ENCODE assay signal across 1 cellular context in genomic region chr19:45276284-45276687, GRCh38.
TF ChIP-seq lines count a peak whose summit lies in the region.

No MANE protein-coding gene starts in this region.

TF ChIP-seq in HepG2, 621 proteins besides CTCF, POLR2A, EP300 and RAD21 (continued from another document and continues in another):
- TF ChIP-seq, protein P1, sequence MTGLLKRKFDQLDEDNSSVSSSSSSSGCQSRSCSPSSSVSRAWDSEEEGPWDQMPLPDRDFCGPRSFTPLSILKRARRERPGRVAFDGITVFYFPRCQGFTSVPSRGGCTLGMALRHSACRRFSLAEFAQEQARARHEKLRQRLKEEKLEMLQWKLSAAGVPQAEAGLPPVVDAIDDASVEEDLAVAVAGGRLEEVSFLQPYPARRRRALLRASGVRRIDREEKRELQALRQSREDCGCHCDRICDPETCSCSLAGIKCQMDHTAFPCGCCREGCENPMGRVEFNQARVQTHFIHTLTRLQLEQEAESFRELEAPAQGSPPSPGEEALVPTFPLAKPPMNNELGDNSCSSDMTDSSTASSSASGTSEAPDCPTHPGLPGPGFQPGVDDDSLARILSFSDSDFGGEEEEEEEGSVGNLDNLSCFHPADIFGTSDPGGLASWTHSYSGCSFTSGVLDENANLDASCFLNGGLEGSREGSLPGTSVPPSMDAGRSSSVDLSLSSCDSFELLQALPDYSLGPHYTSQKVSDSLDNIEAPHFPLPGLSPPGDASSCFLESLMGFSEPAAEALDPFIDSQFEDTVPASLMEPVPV (CRISPR knock-in tag; IDR thresholded peaks at IDR 0.05): no peak
- peak; percentile 52; the same call in 1 of the 2 replicates for TF ChIP-seq ZBTB7A (CRISPR knock-in tag; IDR thresholded peaks at IDR 0.05)
- no peak for TF ChIP-seq SOX13 (IDR thresholded peaks at IDR 0.05)
- TF ChIP-seq SOX13 (CRISPR knock-in tag; conservative IDR thresholded peaks at IDR 0.05 in 1 of 2, IDR thresholded peaks at IDR 0.05 in 1 of 2): peak in 1 of 2 experiments; percentile 39; a peak in 1 of 4 replicates
- no peak for TF ChIP-seq ZNF784 (CRISPR knock-in tag; IDR thresholded peaks at IDR 0.05; ENCODE audit: borderline replicate concordance)
- TF ChIP-seq SAP130 (CRISPR knock-in tag; IDR thresholded peaks at IDR 0.05; ENCODE audit: low read depth): 0 out of 2 replicates have a peak, but pooled peaks have one; percentile 11
- no peak for TF ChIP-seq HDAC1 (CRISPR knock-in tag; IDR thresholded peaks at IDR 0.05)
- no peak for TF ChIP-seq KDM1A (CRISPR knock-in tag; IDR thresholded peaks at IDR 0.05)
- no peak for TF ChIP-seq SP140L (CRISPR knock-in tag; IDR thresholded peaks at IDR 0.05; ENCODE audit: borderline replicate concordance)
- no peak for TF ChIP-seq ZNF251 (CRISPR knock-in tag; IDR thresholded peaks at IDR 0.05)
- no peak for TF ChIP-seq RXRA (CRISPR knock-in tag; IDR thresholded peaks at IDR 0.05)
- no peak for TF ChIP-seq KDM5A (IDR thresholded peaks at IDR 0.05; ENCODE audit: borderline replicate concordance, low read length)
- TF ChIP-seq, protein P2, sequence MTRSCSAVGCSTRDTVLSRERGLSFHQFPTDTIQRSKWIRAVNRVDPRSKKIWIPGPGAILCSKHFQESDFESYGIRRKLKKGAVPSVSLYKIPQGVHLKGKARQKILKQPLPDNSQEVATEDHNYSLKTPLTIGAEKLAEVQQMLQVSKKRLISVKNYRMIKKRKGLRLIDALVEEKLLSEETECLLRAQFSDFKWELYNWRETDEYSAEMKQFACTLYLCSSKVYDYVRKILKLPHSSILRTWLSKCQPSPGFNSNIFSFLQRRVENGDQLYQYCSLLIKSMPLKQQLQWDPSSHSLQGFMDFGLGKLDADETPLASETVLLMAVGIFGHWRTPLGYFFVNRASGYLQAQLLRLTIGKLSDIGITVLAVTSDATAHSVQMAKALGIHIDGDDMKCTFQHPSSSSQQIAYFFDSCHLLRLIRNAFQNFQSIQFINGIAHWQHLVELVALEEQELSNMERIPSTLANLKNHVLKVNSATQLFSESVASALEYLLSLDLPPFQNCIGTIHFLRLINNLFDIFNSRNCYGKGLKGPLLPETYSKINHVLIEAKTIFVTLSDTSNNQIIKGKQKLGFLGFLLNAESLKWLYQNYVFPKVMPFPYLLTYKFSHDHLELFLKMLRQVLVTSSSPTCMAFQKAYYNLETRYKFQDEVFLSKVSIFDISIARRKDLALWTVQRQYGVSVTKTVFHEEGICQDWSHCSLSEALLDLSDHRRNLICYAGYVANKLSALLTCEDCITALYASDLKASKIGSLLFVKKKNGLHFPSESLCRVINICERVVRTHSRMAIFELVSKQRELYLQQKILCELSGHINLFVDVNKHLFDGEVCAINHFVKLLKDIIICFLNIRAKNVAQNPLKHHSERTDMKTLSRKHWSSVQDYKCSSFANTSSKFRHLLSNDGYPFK (CRISPR knock-in tag; IDR thresholded peaks at IDR 0.05; ENCODE audit: borderline replicate concordance): no peak
- no peak for TF ChIP-seq SIX4 (CRISPR knock-in tag; IDR thresholded peaks at IDR 0.05)
- no peak for TF ChIP-seq SCMH1 (CRISPR knock-in tag; IDR thresholded peaks at IDR 0.05; ENCODE audit: borderline replicate concordance)
- no peak for TF ChIP-seq TAF15 (IDR thresholded peaks at IDR 0.05; ENCODE audit: low read depth, low read length, poor library complexity, severe bottlenecking)
- no peak for TF ChIP-seq ZNF136 (CRISPR knock-in tag; IDR thresholded peaks at IDR 0.05; ENCODE audit: low read depth)
- TF ChIP-seq HMGXB3 (CRISPR knock-in tag; IDR thresholded peaks at IDR 0.05; ENCODE audit: borderline replicate concordance): no peak
- TF ChIP-seq MTF2 (CRISPR knock-in tag; IDR thresholded peaks at IDR 0.05; ENCODE audit: borderline replicate concordance): no peak
- no peak for TF ChIP-seq ZNF572 (CRISPR knock-in tag; IDR thresholded peaks at IDR 0.05)
- TF ChIP-seq FOXP1 (IDR thresholded peaks at IDR 0.05): no peak
- TF ChIP-seq FOXP1 (CRISPR knock-in tag; IDR thresholded peaks at IDR 0.05): no peak; the same call in 1 of the 2 replicates
- no peak for TF ChIP-seq ZFP82 (CRISPR knock-in tag; IDR thresholded peaks at IDR 0.05; ENCODE audit: borderline replicate concordance)
- TF ChIP-seq NBN (conservative IDR thresholded peaks at IDR 0.05): no peak
- TF ChIP-seq ZSCAN25 (CRISPR knock-in tag; IDR thresholded peaks at IDR 0.05): no peak
- TF ChIP-seq ZNF660 (CRISPR knock-in tag; IDR thresholded peaks at IDR 0.05; ENCODE audit: borderline replicate concordance, low read depth): no peak
- no peak for TF ChIP-seq SOX6 (IDR thresholded peaks at IDR 0.05)
- TF ChIP-seq SOX6 (CRISPR knock-in tag; IDR thresholded peaks at IDR 0.05): peak; percentile 63
- TF ChIP-seq MEIS2 (CRISPR knock-in tag; IDR thresholded peaks at IDR 0.05): no peak
- no peak for TF ChIP-seq ZBTB2 (CRISPR knock-in tag; IDR thresholded peaks at IDR 0.05; ENCODE audit: low read depth)
- TF ChIP-seq TFDP1 (CRISPR knock-in tag; IDR thresholded peaks at IDR 0.05; ENCODE audit: borderline replicate concordance): no peak
- TF ChIP-seq GATAD2A (CRISPR knock-in tag; IDR thresholded peaks at IDR 0.05): peak; percentile 74
- TF ChIP-seq XRCC5 (optimal IDR thresholded peaks at IDR 0.05; ENCODE audit: low read length): no peak
- no peak for TF ChIP-seq HES4 (CRISPR knock-in tag; IDR thresholded peaks at IDR 0.05; ENCODE audit: borderline replicate concordance)
- TF ChIP-seq, protein P3, sequence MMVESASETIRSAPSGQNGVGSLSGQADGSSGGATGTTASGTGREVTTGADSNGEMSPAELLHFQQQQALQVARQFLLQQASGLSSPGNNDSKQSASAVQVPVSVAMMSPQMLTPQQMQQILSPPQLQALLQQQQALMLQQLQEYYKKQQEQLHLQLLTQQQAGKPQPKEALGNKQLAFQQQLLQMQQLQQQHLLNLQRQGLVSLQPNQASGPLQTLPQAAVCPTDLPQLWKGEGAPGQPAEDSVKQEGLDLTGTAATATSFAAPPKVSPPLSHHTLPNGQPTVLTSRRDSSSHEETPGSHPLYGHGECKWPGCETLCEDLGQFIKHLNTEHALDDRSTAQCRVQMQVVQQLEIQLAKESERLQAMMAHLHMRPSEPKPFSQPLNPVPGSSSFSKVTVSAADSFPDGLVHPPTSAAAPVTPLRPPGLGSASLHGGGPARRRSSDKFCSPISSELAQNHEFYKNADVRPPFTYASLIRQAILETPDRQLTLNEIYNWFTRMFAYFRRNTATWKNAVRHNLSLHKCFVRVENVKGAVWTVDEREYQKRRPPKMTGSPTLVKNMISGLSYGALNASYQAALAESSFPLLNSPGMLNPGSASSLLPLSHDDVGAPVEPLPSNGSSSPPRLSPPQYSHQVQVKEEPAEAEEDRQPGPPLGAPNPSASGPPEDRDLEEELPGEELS (CRISPR knock-in tag; IDR thresholded peaks at IDR 0.05): peak; percentile 18; the same call in 1 of the 2 replicates
- TF ChIP-seq, protein P4, sequence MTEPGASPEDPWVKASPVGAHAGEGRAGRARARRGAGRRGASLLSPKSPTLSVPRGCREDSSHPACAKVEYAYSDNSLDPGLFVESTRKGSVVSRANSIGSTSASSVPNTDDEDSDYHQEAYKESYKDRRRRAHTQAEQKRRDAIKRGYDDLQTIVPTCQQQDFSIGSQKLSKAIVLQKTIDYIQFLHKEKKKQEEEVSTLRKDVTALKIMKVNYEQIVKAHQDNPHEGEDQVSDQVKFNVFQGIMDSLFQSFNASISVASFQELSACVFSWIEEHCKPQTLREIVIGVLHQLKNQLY (CRISPR knock-in tag; IDR thresholded peaks at IDR 0.05): no peak
- no peak for TF ChIP-seq USF2 (IDR thresholded peaks at IDR 0.05; ENCODE audit: low read depth, low read length)
- no peak for TF ChIP-seq USF2 (CRISPR knock-in tag; IDR thresholded peaks at IDR 0.05; ENCODE audit: borderline replicate concordance)
- TF ChIP-seq, protein P5, sequence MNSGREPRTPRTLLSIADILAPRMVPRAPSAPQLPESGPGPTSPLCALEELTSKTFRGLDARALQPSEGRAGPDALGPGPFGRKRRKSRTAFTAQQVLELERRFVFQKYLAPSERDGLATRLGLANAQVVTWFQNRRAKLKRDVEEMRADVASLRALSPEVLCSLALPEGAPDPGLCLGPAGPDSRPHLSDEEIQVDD (CRISPR knock-in tag; IDR thresholded peaks at IDR 0.05; ENCODE audit: borderline replicate concordance): no peak
- TF ChIP-seq MED1 (CRISPR knock-in tag; IDR thresholded peaks at IDR 0.05): peak; percentile 41
- TF ChIP-seq CBX2 (IDR thresholded peaks at IDR 0.05; ENCODE audit: low read depth, low read length): no peak
- TF ChIP-seq CBX2 (CRISPR knock-in tag; IDR thresholded peaks at IDR 0.05; ENCODE audit: low read depth): no peak
- TF ChIP-seq ATF5 (CRISPR knock-in tag; IDR thresholded peaks at IDR 0.05; ENCODE audit: low read depth): no peak
- no peak for TF ChIP-seq ZNF180 (CRISPR knock-in tag; IDR thresholded peaks at IDR 0.05; ENCODE audit: borderline replicate concordance, low read depth)
- TF ChIP-seq YEATS4 (CRISPR knock-in tag; IDR thresholded peaks at IDR 0.05; ENCODE audit: borderline replicate concordance): peak; percentile 37; the same call in 1 of the 2 replicates
- TF ChIP-seq NFIC (IDR thresholded peaks at IDR 0.05; ENCODE audit: low read length): 0 out of 2 replicates have a peak, but pooled peaks have one; percentile 42
- no peak for TF ChIP-seq ZNF451 (CRISPR knock-in tag; IDR thresholded peaks at IDR 0.05)
- TF ChIP-seq HNF4A (CRISPR knock-in tag; IDR thresholded peaks at IDR 0.05): no peak
- no peak for TF ChIP-seq ZNF619 (CRISPR knock-in tag; IDR thresholded peaks at IDR 0.05)
